10 cellular contexts compared by ENCODE assay signal in the genomic region with DNA sequence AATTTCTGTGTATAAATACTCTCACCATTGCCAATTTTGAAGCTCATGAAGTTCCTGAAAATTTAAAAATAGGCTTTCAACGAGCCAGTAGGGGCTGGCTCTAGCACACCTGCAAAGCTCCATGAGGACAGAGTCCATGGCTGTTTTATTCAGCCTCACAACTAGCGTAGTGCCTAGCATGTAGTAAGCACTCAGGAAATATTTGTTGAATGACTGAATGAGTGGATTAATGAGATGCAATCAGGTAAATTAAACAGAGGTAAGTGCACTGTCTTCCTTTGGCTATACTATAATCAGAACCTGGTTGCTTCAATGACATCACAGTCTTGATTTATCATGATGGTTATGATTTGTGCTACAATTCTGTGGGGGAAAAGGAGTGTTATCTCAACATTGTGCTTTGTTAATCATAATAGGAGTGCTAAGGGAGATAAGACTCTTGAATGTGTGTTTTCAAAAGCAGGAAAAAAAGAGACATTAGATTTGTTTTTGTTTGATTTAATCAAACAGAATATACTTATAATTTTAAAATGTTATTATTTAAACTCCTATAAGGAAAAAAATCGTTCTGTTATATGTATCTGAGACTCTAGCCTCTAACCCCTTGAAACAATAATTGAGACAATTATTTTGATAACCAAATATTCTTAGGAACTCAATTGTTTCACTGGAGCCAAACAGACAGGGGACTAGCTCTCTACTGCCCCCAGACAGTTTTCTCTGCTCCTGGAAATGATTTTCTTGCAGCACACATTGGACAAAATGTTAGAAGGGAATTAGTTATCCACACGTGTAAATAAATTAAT.
DNase-seq lines count a peak whose midpoint lies in the region; ATAC-seq and TF ChIP-seq lines count a peak whose summit lies in the region.
"Had no signal": no experiment of that assay in that cellular context is flagged by ENCODE, and none has a peak within 500 bp of the region (broad histone marks: within the 10 kb centered on the region; RNA-seq: fewer than 3 reads in every experiment).

No MANE protein-coding gene starts in this region.

- 43% methylated on average over 4 of the region's 4 CpGs for WGBS in suprapubic skin

- no peak for ATAC-seq in HG02759 (IDR thresholded peaks at IDR 0.05; ENCODE audit: unreplicated experiment)
- ATAC-seq: activated T-cell treated with anti-CD3 and anti-CD28 coated beads, Interleukin-2, amount 50 U/mL, for 4 hours had no signal

- peak; percentile 19; the same call in 1 of the 2 replicates for TF ChIP-seq CTCF in AG10803 (conservative IDR thresholded peaks at IDR 0.05; ENCODE audit: low read length)
- peak; percentile 31; the same call in 2 of the 3 replicates for TF ChIP-seq CTCF in GM12872 (IDR thresholded peaks at IDR 0.05; ENCODE audit: insufficient read depth, low read depth, low read length)
- no peak for TF ChIP-seq CTCF in suprapubic skin (IDR thresholded peaks at IDR 0.05)

- H3K4me3 ChIP-seq in AG10803 (ENCODE audit: low read length) = no peak overlapping the region
- no peak overlapping the region for H3K4me3 ChIP-seq in suprapubic skin
- H3K4me3 ChIP-seq: tibial artery had no signal

- H3K9me3 ChIP-seq in suprapubic skin = no peaks in the 10 kb centered on the region
- H3K9me3 ChIP-seq: tibial artery had no signal

- H3K36me3 ChIP-seq in suprapubic skin = no peaks in the 10 kb centered on the region
- H3K36me3 ChIP-seq: tibial artery had no signal

- no peaks in the 10 kb centered on the region for H3K4me1 ChIP-seq in suprapubic skin
- H3K4me1 ChIP-seq: tibial artery had no signal

- DNase-seq in AG10803 (ENCODE audit: low read depth) = no peak
- DNase-seq in SK-MEL-5 (ENCODE audit: low read depth, low spot score) = peak; percentile 35
- peak; percentile 39 for DNase-seq in inferior parietal cortex (ENCODE audit: extremely low spot score)
- DNase-seq in glomerular visceral epithelial cell (ENCODE audit: extremely low spot score) = no peak
- no peak for DNase-seq in suprapubic skin (ENCODE audit: low spot score in 2 of 2)
- no peak for DNase-seq in stimulated activated naive CD4-positive, alpha-beta T cell (lab: John Stamatoyannopoulos, UW)
- DNase-seq: activated T-cell treated with anti-CD3 and anti-CD28 coated beads, Interleukin-2, amount 50 U/mL, for 4 hours; tibial artery had no signal

- TF ChIP-seq EP300 in suprapubic skin (IDR thresholded peaks at IDR 0.05) = no peak

- TF ChIP-seq POLR2A in suprapubic skin (IDR thresholded peaks at IDR 0.05) = no peak

- no peaks in the 10 kb centered on the region for H3K27me3 ChIP-seq in suprapubic skin

- in situ Hi-C loops in SK-MEL-5 (cut with HindIII; ENCODE audit: low pct_unique_long_range_greater_than_20kb, low sequenced_read_pairs) = no loop called here

- no peak overlapping the region for H3K27ac ChIP-seq in suprapubic skin
- H3K27ac ChIP-seq: tibial artery had no signal

Comparison
In these comparisons a context has a peak if more than half of its experiments do, and no peak if none do; other contexts are left out.
1. DNase-seq: peak in SK-MEL-5 (single experiment) and inferior parietal cortex (single experiment); none in AG10803 (single experiment), glomerular visceral epithelial cell (single experiment), suprapubic skin (0 of 2) and stimulated activated naive CD4-positive, alpha-beta T cell (0 of 6).
2. CTCF ChIP-seq: peak in AG10803 (single experiment) and GM12872 (single experiment); none in suprapubic skin (0 of 2).